In genomic region chr6:70797625-70798024, GRCh38 we compare ENCODE assay signal across 11 cellular contexts.
DNase-seq lines count a peak whose midpoint lies in the region; ATAC-seq and TF ChIP-seq lines count a peak whose summit lies in the region.
"Had no signal": no experiment of that assay in that cellular context is flagged by ENCODE, and none has a peak within 500 bp of the region (broad histone marks: within the 10 kb centered on the region; RNA-seq: fewer than 3 reads in every experiment).

No MANE protein-coding gene starts in this region.

- no peaks in the 10 kb centered on the region for H3K36me3 ChIP-seq in CD8-positive, alpha-beta memory T cell (ENCODE audit: insufficient read depth, low read length)
- no peaks in the 10 kb centered on the region for H3K36me3 ChIP-seq in neuronal stem cell (replicated peaks in 1 of 2; ENCODE audit: control insufficient read depth in 2 of 2, insufficient read depth in 2 of 2, low read length in 2 of 2)

- no peak overlapping the region for H4K8ac ChIP-seq in neuronal stem cell (ENCODE audit: low read depth, low read length)

- H3K14ac ChIP-seq in neuronal stem cell (ENCODE audit: low read length) = no peak overlapping the region

- no peaks in the 10 kb centered on the region for H3K9me3 ChIP-seq in CD8-positive, alpha-beta memory T cell (ENCODE audit: low read length)
- H3K9me3 ChIP-seq in neuronal stem cell (replicated peaks in 1 of 2; ENCODE audit: control insufficient read depth in 2 of 2, insufficient read depth in 1 of 2, low read depth in 1 of 2, low read length in 2 of 2) = no peaks in the 10 kb centered on the region

- H2BK5ac ChIP-seq in neuronal stem cell (ENCODE audit: low read length) = no peak overlapping the region

- peaks cover 1 to 4% (median 3%) of the 10 kb centered on the region in 5 donors for H3K9me3 Mint-ChIP-seq in CD8-positive, alpha-beta memory T cell

- no CpG with 5 or more reads among the region's 1 CpG for WGBS in neuronal stem cell (ENCODE audit: extremely low coverage in 2 of 2, insufficient read length in 2 of 2, insufficient replicate concordance in 1 of 2), 2 donors

- peaks cover 34 to 53% (median 39%) of the 10 kb centered on the region in 3 donors for H3K36me3 Mint-ChIP-seq in CD8-positive, alpha-beta memory T cell

- no peaks in the 10 kb centered on the region for H3K4me1 ChIP-seq in CD8-positive, alpha-beta memory T cell (ENCODE audit: insufficient read depth, low read length)
- H3K4me1 ChIP-seq in neuronal stem cell (ENCODE audit: control insufficient read depth in 2 of 2, insufficient read depth in 1 of 2, low read depth in 1 of 2, low read length in 2 of 2) = no peaks in the 10 kb centered on the region

- H3K27ac Mint-ChIP-seq in CD8-positive, alpha-beta memory T cell = peak overlapping the region in 1 of 8 donors; percentile 47
- H3K27ac Mint-ChIP-seq: activated T-cell treated with anti-CD3 and anti-CD28 coated beads, Interleukin-2, amount 50 U/mL, for 24 hours had no signal

- no peak for TF ChIP-seq CTCF in GM20000 (IDR thresholded peaks at IDR 0.05; ENCODE audit: extremely low read depth, missing control alignments)

- ATAC-seq in GM18519 (IDR thresholded peaks at IDR 0.05; ENCODE audit: low FRiP score, unreplicated experiment) (peak; percentile 88), HG02938 (IDR thresholded peaks at IDR 0.05; ENCODE audit: unreplicated experiment) (peak; percentile 96), HG03571 (IDR thresholded peaks at IDR 0.05; ENCODE audit: unreplicated experiment) (peak; percentile 86)

- H3K4me2 ChIP-seq in neuronal stem cell (ENCODE audit: insufficient read depth, low read length, poor library complexity, severe bottlenecking) = no peak overlapping the region

- peak; percentile 21 for DNase-seq in GM20000 (ENCODE audit: low spot score)
- no peak for DNase-seq in CD8-positive, alpha-beta memory T cell
- no peak for DNase-seq in DMS53 (lab: John Stamatoyannopoulos, UW)
- no peak for DNase-seq in COLO668 (lab: John Stamatoyannopoulos, UW; ENCODE audit: unreplicated experiment)
- DNase-seq in neuronal stem cell (ENCODE audit: low spot score) = no peak
- DNase-seq: activated T-cell treated with anti-CD3 and anti-CD28 coated beads, Interleukin-2, amount 50 U/mL, for 24 hours; CD4-positive, CD25-positive, alpha-beta regulatory T cell; T1000 had no signal

- no peak overlapping the region for H3K18ac ChIP-seq in neuronal stem cell (ENCODE audit: low read length)

- POLR2A ChIA-PET in CD8-positive, alpha-beta memory T cell (lab: Charles Lee) = no interaction called here

- H3K4me3 ChIP-seq in CD8-positive, alpha-beta memory T cell (ENCODE audit: low read length) = no peak overlapping the region
- no peak overlapping the region for H3K4me3 ChIP-seq in neuronal stem cell (ENCODE audit: low read length in 2 of 2)

- no peak overlapping the region for H3K4ac ChIP-seq in neuronal stem cell (ENCODE audit: low read length)

- no peaks in the 10 kb centered on the region for H3K27me3 ChIP-seq in CD8-positive, alpha-beta memory T cell (ENCODE audit: insufficient read depth, low read length, poor library complexity, severe bottlenecking)
- H3K27me3 ChIP-seq in neuronal stem cell (ENCODE audit: control insufficient read depth in 3 of 3, insufficient read depth in 3 of 3, low read depth in 1 of 3, low read length in 3 of 3) = no peaks in the 10 kb centered on the region

- no peak overlapping the region for H2BK12ac ChIP-seq in neuronal stem cell (ENCODE audit: low read length)

- no peaks in the 10 kb centered on the region for H3K27me3 Mint-ChIP-seq in CD8-positive, alpha-beta memory T cell
- H3K27me3 Mint-ChIP-seq: activated T-cell treated with anti-CD3 and anti-CD28 coated beads, Interleukin-2, amount 50 U/mL, for 24 hours; CD4-positive, CD25-positive, alpha-beta regulatory T cell had no signal

- H3K23ac ChIP-seq in neuronal stem cell (ENCODE audit: low read depth, low read length, poor library complexity) = no peak overlapping the region

- no peak overlapping the region for H3K27ac ChIP-seq in CD8-positive, alpha-beta memory T cell (ENCODE audit: low read depth, low read length)
- no peak overlapping the region for H3K27ac ChIP-seq in neuronal stem cell (replicated peaks; ENCODE audit: low read length)

- H2BK120ac ChIP-seq in neuronal stem cell (ENCODE audit: low read depth, low read length) = no peak overlapping the region

- CTCF ChIA-PET in CD8-positive, alpha-beta memory T cell (lab: Charles Lee) = no interaction called here

- no peak overlapping the region for H3K4me3 Mint-ChIP-seq in CD8-positive, alpha-beta memory T cell
- H3K4me3 Mint-ChIP-seq: activated T-cell treated with anti-CD3 and anti-CD28 coated beads, Interleukin-2, amount 50 U/mL, for 24 hours; CD4-positive, CD25-positive, alpha-beta regulatory T cell had no signal

- H2AK5ac ChIP-seq in neuronal stem cell (ENCODE audit: low read depth, low read length) = no peak overlapping the region

- no peak overlapping the region for H2AFZ ChIP-seq in neuronal stem cell (ENCODE audit: low read length)

- H3K9ac ChIP-seq in neuronal stem cell (ENCODE audit: low read depth, low read length, poor library complexity) = no peak overlapping the region

- H2BK15ac ChIP-seq in neuronal stem cell (ENCODE audit: low read length) = no peak overlapping the region

- H3K79me1 ChIP-seq in neuronal stem cell (ENCODE audit: low read depth, low read length) = no peaks in the 10 kb centered on the region

- no peak overlapping the region for H4K91ac ChIP-seq in neuronal stem cell (ENCODE audit: low read depth, low read length, poor library complexity)

- H3K4me1 Mint-ChIP-seq in CD8-positive, alpha-beta memory T cell = peaks cover 38 to 66% (median 51%) of the 10 kb centered on the region in 3 donors
